7 cellular contexts compared by ENCODE assay signal in the genomic region with DNA sequence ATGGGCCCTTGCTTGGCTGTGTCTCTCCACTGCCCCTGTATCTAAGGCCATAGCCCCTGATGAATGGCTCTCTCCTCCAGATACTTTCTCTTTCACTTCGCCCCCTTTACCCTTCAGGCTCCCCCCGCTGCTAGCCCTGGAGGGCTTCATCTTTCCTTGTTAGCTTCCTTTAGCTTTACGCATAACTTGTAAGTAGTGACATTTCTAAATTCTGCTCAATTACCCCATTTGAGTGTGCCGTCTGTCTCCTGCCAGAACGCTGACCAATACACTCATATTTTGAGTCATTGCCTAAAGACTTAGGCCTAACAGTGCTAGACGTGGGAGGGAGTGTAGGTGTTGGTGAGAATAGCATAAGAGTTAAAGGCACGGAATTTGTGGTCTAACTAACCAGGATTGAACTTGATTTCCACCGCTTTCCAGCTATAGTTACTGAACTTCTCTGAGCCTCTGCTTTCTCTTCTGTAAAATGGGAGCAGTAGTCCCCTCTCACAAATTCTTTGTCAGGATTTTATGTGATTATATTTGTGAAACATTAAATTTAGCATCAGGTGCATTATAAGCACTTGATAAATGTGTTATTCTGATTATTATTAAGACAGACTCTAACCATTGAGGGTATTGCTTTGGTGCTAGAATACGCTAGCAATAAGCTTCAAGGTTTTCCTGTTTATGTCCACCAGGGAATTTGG.
DNase-seq lines count a peak whose midpoint lies in the region; ATAC-seq and TF ChIP-seq lines count a peak whose summit lies in the region.

No MANE protein-coding gene starts in this region.

- H3K27me3 ChIP-seq in sigmoid colon, result no peaks in the 10 kb centered on the region

- no peak overlapping the region for H3K4me3 ChIP-seq in sigmoid colon

- H3K9me3 ChIP-seq in sigmoid colon, result no peaks in the 10 kb centered on the region

- ATAC-seq in GM19395 (IDR thresholded peaks at IDR 0.05; ENCODE audit: unreplicated experiment) (peak; percentile 91), HG03135 (IDR thresholded peaks at IDR 0.05; ENCODE audit: unreplicated experiment) (peak; percentile 70)
- peak; percentile 82 for ATAC-seq in activated naive CD8-positive, alpha-beta T cell treated with anti-CD3 and anti-CD28 coated beads, Interleukin-2, amount 50 U/mL, for 24 hours

- H3K4me1 ChIP-seq in sigmoid colon, result peaks cover 0 to 87% (median 73%) of the 10 kb centered on the region in 4 donors

- no peaks in the 10 kb centered on the region for H3K36me3 ChIP-seq in sigmoid colon

- DNase-seq in activated naive CD8-positive, alpha-beta T cell treated with anti-CD3 and anti-CD28 coated beads, Interleukin-2, amount 50 U/mL, for 24 hours, result peak; percentile 60
- peak; percentile 56 for DNase-seq in sigmoid colon
- DNase-seq in KG1 (lab: John Stamatoyannopoulos, UW), result no peak
- no peak for DNase-seq in DMS53 treated with DMSO at 0.1 percent for 48 hours (lab: John Stamatoyannopoulos, UW; ENCODE audit: unreplicated experiment)
- DNase-seq in NCI-H524 treated with DMSO at 0.1 percent for 48 hours (lab: John Stamatoyannopoulos, UW), result no peak

- intact Hi-C loops in sigmoid colon (cut with DNase I), result loop anchor here (10.0 kb wide), 1 partner anchor 719 kb away; no protein-coding TSS in a partner anchor

- no peak for TF ChIP-seq POLR2A in sigmoid colon (IDR thresholded peaks at IDR 0.05)

- H3K27me3 Mint-ChIP-seq in activated naive CD8-positive, alpha-beta T cell treated with anti-CD3 and anti-CD28 coated beads, Interleukin-2, amount 50 U/mL, for 24 hours, result peaks cover 5% of the 10 kb centered on the region

- TF ChIP-seq EP300 in sigmoid colon (IDR thresholded peaks at IDR 0.05), result no peak

- peak overlapping the region; percentile 69 for H3K27ac Mint-ChIP-seq in activated naive CD8-positive, alpha-beta T cell treated with anti-CD3 and anti-CD28 coated beads, Interleukin-2, amount 50 U/mL, for 24 hours

- no peaks in the 10 kb centered on the region for H3K36me3 Mint-ChIP-seq in activated naive CD8-positive, alpha-beta T cell treated with anti-CD3 and anti-CD28 coated beads, Interleukin-2, amount 50 U/mL, for 24 hours (ENCODE audit: low read depth)

- peaks cover 59% of the 10 kb centered on the region for H3K4me1 Mint-ChIP-seq in activated naive CD8-positive, alpha-beta T cell treated with anti-CD3 and anti-CD28 coated beads, Interleukin-2, amount 50 U/mL, for 24 hours

- 76 to 81% methylated on average over 9 of the region's 9 CpGs for WGBS in sigmoid colon, 2 donors

- peaks cover 4% of the 10 kb centered on the region for H3K9me3 Mint-ChIP-seq in activated naive CD8-positive, alpha-beta T cell treated with anti-CD3 and anti-CD28 coated beads, Interleukin-2, amount 50 U/mL, for 24 hours

- peak overlapping the region; percentile 70 to 88 (median 81) for H3K27ac ChIP-seq in sigmoid colon

- H3K4me3 Mint-ChIP-seq in activated naive CD8-positive, alpha-beta T cell treated with anti-CD3 and anti-CD28 coated beads, Interleukin-2, amount 50 U/mL, for 24 hours, result peak overlapping the region; percentile 47

- no peak for TF ChIP-seq CTCF in sigmoid colon (IDR thresholded peaks at IDR 0.05)

Comparison
In these comparisons a context has a peak if more than half of its experiments do, and no peak if none do; other contexts are left out.
1. DNase-seq: peak in activated naive CD8-positive, alpha-beta T cell treated with anti-CD3 and anti-CD28 coated beads, Interleukin-2, amount 50 U/mL, for 24 hours (single experiment) and sigmoid colon (single experiment); none in KG1 (single experiment), DMS53 treated with DMSO at 0.1 percent for 48 hours (single experiment) and NCI-H524 treated with DMSO at 0.1 percent for 48 hours (single experiment).
2. Peak in every context shown above with its lines, with median percentiles within 50 percentile points of each other: ATAC-seq.